8 cellular contexts compared by ENCODE assay signal in genomic region chr1:207822124-207822601, GRCh38.
DNase-seq lines count a peak whose midpoint lies in the region; ATAC-seq and TF ChIP-seq lines count a peak whose summit lies in the region.

No MANE protein-coding gene starts in this region.

- H3K27ac ChIP-seq in Karpas-422 (ENCODE audit: low read length) (peak overlapping the region; percentile 99), lung (ENCODE audit: low read depth in 1 of 2, low read length in 1 of 2) (peak overlapping the region; percentile 91 to 93)

- H3K9me3 ChIP-seq in Karpas-422 (ENCODE audit: low read length) (no peaks in the 10 kb centered on the region), lung (ENCODE audit: control insufficient read depth in 2 of 2, insufficient read depth in 1 of 2, low read length in 1 of 2) (no peaks in the 10 kb centered on the region)

- DNase-seq in GM06990 (ENCODE audit: extremely low read depth, insufficient read length) (peak; percentile 66), GM20000 (ENCODE audit: low spot score) (peak; percentile 90), Karpas-422 (peak; percentile 95), lung (ENCODE audit: low spot score) (no peak), NCI-H345 treated with DMSO at 0.1 percent for 48 hours (lab: John Stamatoyannopoulos, UW; ENCODE audit: unreplicated experiment) (no peak), HUDEP-2 (lab: John Stamatoyannopoulos, UW; ENCODE audit: unreplicated experiment in 76 of 76) (no peak), cerebellar nuclear complex (lab: John Stamatoyannopoulos, UW) (no peak)
- no peak for DNase-seq in stimulated activated CD4-positive, alpha-beta T cell treated with anti-CD3 and anti-CD28 coated beads, Interleukin-2, amount 100 ng/mL, for 48 hours

- TF ChIP-seq CTCF in GM06990 (IDR thresholded peaks at IDR 0.05; ENCODE audit: insufficient read depth, low read length, poor library complexity, severe bottlenecking) (no peak), GM20000 (IDR thresholded peaks at IDR 0.05; ENCODE audit: extremely low read depth, missing control alignments) (no peak), lung (IDR thresholded peaks at IDR 0.05; ENCODE audit: control extremely low read depth, extremely low read depth) (no peak)

- H3K4me2 ChIP-seq in Karpas-422 (ENCODE audit: low read depth, low read length, poor library complexity, severe bottlenecking) = peak overlapping the region; percentile 95

- peaks cover 46% of the 10 kb centered on the region for H4K20me1 ChIP-seq in Karpas-422 (ENCODE audit: insufficient read depth, low read depth, low read length)

- no peak overlapping the region for H2AFZ ChIP-seq in Karpas-422 (ENCODE audit: low read length)

- peak overlapping the region; percentile 90 for H3K9ac ChIP-seq in Karpas-422 (ENCODE audit: low read length)

- H3K36me3 ChIP-seq in GM06990 (ENCODE audit: control insufficient read depth, insufficient read depth, low read length) (peaks cover 15% of the 10 kb centered on the region), Karpas-422 (ENCODE audit: insufficient read depth, low read length) (peaks cover 24% of the 10 kb centered on the region), lung (ENCODE audit: control insufficient read depth in 2 of 2, insufficient read depth in 2 of 2, low read length in 2 of 2) (peaks cover 0 to 17% of the 10 kb centered on the region in 2 donors)

- no peaks in the 10 kb centered on the region for H3K9me2 ChIP-seq in Karpas-422 (replicated peaks; ENCODE audit: insufficient read depth, low read length)

- peak overlapping the region; percentile 90 for H3K4me3 ChIP-seq in GM06990 (replicated peaks; ENCODE audit: low read depth, low read length)
- H3K4me3 ChIP-seq in Karpas-422 (ENCODE audit: low read length) = peak overlapping the region; percentile 84
- peak overlapping the region; percentile 53 for H3K4me3 ChIP-seq in lung

- H3K27me3 ChIP-seq in GM06990 (replicated peaks; ENCODE audit: control insufficient read depth, insufficient read depth, low read length) = no peaks in the 10 kb centered on the region
- H3K27me3 ChIP-seq in Karpas-422 (ENCODE audit: low read length) = no peaks in the 10 kb centered on the region
- H3K27me3 ChIP-seq in lung (ENCODE audit: control insufficient read depth, insufficient read depth) = no peaks in the 10 kb centered on the region

- H3K4me1 ChIP-seq in Karpas-422 (ENCODE audit: low read length) (peaks cover 81% of the 10 kb centered on the region), lung (ENCODE audit: control insufficient read depth in 2 of 2, insufficient read depth in 2 of 2, low read length in 2 of 2) (peaks cover 22 to 46% of the 10 kb centered on the region in 2 donors)

- 73 to 91% methylated on average over 8 of the region's 8 CpGs for WGBS in lung, 2 donors

- no peak for ATAC-seq in lung (ENCODE audit: insufficient read depth, low FRiP score)

- H3K79me2 ChIP-seq in Karpas-422 (ENCODE audit: low read length) = peaks cover 82% of the 10 kb centered on the region

Comparison
In these comparisons a context has a peak if more than half of its experiments do, and no peak if none do; other contexts are left out.
1. DNase-seq: peak in GM06990 (single experiment), GM20000 (single experiment) and Karpas-422 (single experiment); none in lung (single experiment), NCI-H345 treated with DMSO at 0.1 percent for 48 hours (single experiment), HUDEP-2 (0 of 76), cerebellar nuclear complex (0 of 2) and stimulated activated CD4-positive, alpha-beta T cell treated with anti-CD3 and anti-CD28 coated beads, Interleukin-2, amount 100 ng/mL, for 48 hours (0 of 2).
2. Peak in every context shown above with its lines, with median percentiles within 50 percentile points of each other: H3K4me3 ChIP-seq.